Comparison of ENCODE assay signal across 8 cellular contexts in genomic region chr3:120719167-120719834, GRCh38. TPM values are rescaled to one million over a fixed set of nuclear protein-coding genes. Genes with fewer than 3 reads are reported as not detected.
A peak's percentile ranks its signal among the peaks of the same experiment; 100 is the strongest.
DNase-seq lines count a peak whose midpoint lies in the region; ATAC-seq and TF ChIP-seq lines count a peak whose summit lies in the region.
"Not testable (repeated sequence)": the region's sequence is repeated elsewhere in the genome, so short reads cannot be mapped to it uniquely, and the experiment has no call there.
"Had no signal": no experiment of that assay in that cellular context is flagged by ENCODE, and none has a peak within 500 bp of the region (broad histone marks: within the 10 kb centered on the region; RNA-seq: fewer than 3 reads in every experiment).

No MANE protein-coding gene starts in this region.

- peak overlapping the region; percentile 74 to 75 for H3K4me3 Mint-ChIP-seq in effector memory CD8-positive, alpha-beta T cell

- H3K27me3 Mint-ChIP-seq in effector memory CD8-positive, alpha-beta T cell: not testable (repeated sequence)

- not testable (repeated sequence) for TF ChIP-seq EP300 in ovary (IDR thresholded peaks at IDR 0.05)

- peak; percentile 35 for DNase-seq in Jurkat, Clone E6-1 (ENCODE audit: low read depth, low spot score)
- DNase-seq in activated CD4-positive, alpha-beta T cell treated with anti-CD3 and anti-CD28 coated beads for 24 hours (ENCODE audit: low read depth in 2 of 2): peak; percentile 15 to 21
- peak; percentile 88 for DNase-seq in activated effector memory CD4-positive, alpha-beta T cell treated with anti-CD3 and anti-CD28 coated beads, Interleukin-2, amount 50 U/mL, for 16 hours
- peak; percentile 69 to 72 (median 70) for DNase-seq in effector memory CD8-positive, alpha-beta T cell
- peak; percentile 11 for DNase-seq in iris pigment epithelial cell (ENCODE audit: low read depth)
- peak; percentile 23 to 49 (median 31) for DNase-seq in ovary
- DNase-seq in stimulated activated CD8-positive, alpha-beta memory T cell treated with anti-CD3 and anti-CD28 coated beads, Interleukin-12 subunit alpha, Interleukin-12 subunit beta, amount 100 ng/mL, for 1 hour (ENCODE audit: low read depth): peak; percentile 62

- TF ChIP-seq POLR2A in ovary (IDR thresholded peaks at IDR 0.05): not testable (repeated sequence)

- not testable (repeated sequence) for TF ChIP-seq CTCF in ovary (IDR thresholded peaks at IDR 0.05)

- WGBS in ovary, 3 donors: 58 to 79% (median 71%) methylated on average over 20 of the region's 20 CpGs

- not testable (repeated sequence) for H3K36me3 ChIP-seq in ovary

- H3K27me3 ChIP-seq in ovary: not testable (repeated sequence)

- ATAC-seq in effector memory CD8-positive, alpha-beta T cell (replicated peaks): peak; percentile 91

- H3K27ac Mint-ChIP-seq in effector memory CD8-positive, alpha-beta T cell: peak overlapping the region; percentile 2 to 8

- H3K36me3 Mint-ChIP-seq in effector memory CD8-positive, alpha-beta T cell (ENCODE audit: insufficient read depth): not testable (repeated sequence)

- peak overlapping the region; percentile 21; the same call in 1 of the 2 replicates for H3K4me3 ChIP-seq in Jurkat, Clone E6-1 (ENCODE audit: low read length)
- H3K4me3 ChIP-seq in ovary: not testable (repeated sequence)

- H3K9me3 Mint-ChIP-seq in effector memory CD8-positive, alpha-beta T cell: not testable (repeated sequence)

- not testable (repeated sequence) for H3K9me3 ChIP-seq in ovary

- H3K27ac ChIP-seq in ovary: not testable (repeated sequence)

- intact Hi-C loops in ovary (cut with DNase I): not testable (repeated sequence)

- not testable (repeated sequence) for H3K4me1 ChIP-seq in ovary (ENCODE audit: insufficient read depth)

- peaks cover 24 to 29% of the 10 kb centered on the region in 2 donors for H3K4me1 Mint-ChIP-seq in effector memory CD8-positive, alpha-beta T cell (ENCODE audit: low read depth in 2 of 2)

RNA-seq across cellular contexts. Expression of gene RABL3, which starts 23.0 kb away (rescaled TPM):
- polyA plus RNA-seq in Jurkat, Clone E6-1 (2012; ENCODE audit: insufficient read depth, insufficient read length): 19.1 TPM
- total RNA-seq in ovary: 10 to 100 TPM; 11.1 to 36.1 (median 26.6) TPM
- 10 to 100 TPM in 1 of 2 donors, 1 to 10 TPM in 1; 8.1 to 28.3 TPM for polyA plus RNA-seq in ovary

RNA-seq across cellular contexts. Expression of gene GTF2E1, which starts 23.2 kb away (rescaled TPM):
- polyA plus RNA-seq in Jurkat, Clone E6-1 (2012; ENCODE audit: insufficient read depth, insufficient read length): 19.9 TPM
- 10 to 100 TPM in 5 of 7 donors, 1 to 10 TPM in 2; 4.5 to 20.3 (median 11.7) TPM for total RNA-seq in ovary
- 10 to 100 TPM in 1 of 2 donors, 1 to 10 TPM in 1; 4.7 to 11.8 TPM for polyA plus RNA-seq in ovary

RNA-seq across cellular contexts. Expression of gene HGD, which starts 37.3 kb away (rescaled TPM):
- not detected for polyA plus RNA-seq in Jurkat, Clone E6-1 (2012; ENCODE audit: insufficient read depth, insufficient read length)
- 1 to 10 TPM in 3 of 7 donors, under 1 TPM in 3, not detected in 1; 0.40 to 2.4 (median 0.91) TPM for total RNA-seq in ovary
- under 1 TPM; 0.04 to 0.28 TPM for polyA plus RNA-seq in ovary
- polyA plus RNA-seq: SK-N-SH had no signal

Comparison
In these comparisons a context has a peak if more than half of its experiments do, and no peak if none do; other contexts are left out.
1. DNase-seq: peak in every context shown above with its lines; median percentile 88 in activated effector memory CD4-positive, alpha-beta T cell treated with anti-CD3 and anti-CD28 coated beads, Interleukin-2, amount 50 U/mL, for 16 hours; 70 in effector memory CD8-positive, alpha-beta T cell; 62 in stimulated activated CD8-positive, alpha-beta memory T cell treated with anti-CD3 and anti-CD28 coated beads, Interleukin-12 subunit alpha, Interleukin-12 subunit beta, amount 100 ng/mL, for 1 hour; 35 in Jurkat, Clone E6-1; 31 in ovary; 18 in activated CD4-positive, alpha-beta T cell treated with anti-CD3 and anti-CD28 coated beads for 24 hours; 11 in iris pigment epithelial cell.